In the genomic region with DNA sequence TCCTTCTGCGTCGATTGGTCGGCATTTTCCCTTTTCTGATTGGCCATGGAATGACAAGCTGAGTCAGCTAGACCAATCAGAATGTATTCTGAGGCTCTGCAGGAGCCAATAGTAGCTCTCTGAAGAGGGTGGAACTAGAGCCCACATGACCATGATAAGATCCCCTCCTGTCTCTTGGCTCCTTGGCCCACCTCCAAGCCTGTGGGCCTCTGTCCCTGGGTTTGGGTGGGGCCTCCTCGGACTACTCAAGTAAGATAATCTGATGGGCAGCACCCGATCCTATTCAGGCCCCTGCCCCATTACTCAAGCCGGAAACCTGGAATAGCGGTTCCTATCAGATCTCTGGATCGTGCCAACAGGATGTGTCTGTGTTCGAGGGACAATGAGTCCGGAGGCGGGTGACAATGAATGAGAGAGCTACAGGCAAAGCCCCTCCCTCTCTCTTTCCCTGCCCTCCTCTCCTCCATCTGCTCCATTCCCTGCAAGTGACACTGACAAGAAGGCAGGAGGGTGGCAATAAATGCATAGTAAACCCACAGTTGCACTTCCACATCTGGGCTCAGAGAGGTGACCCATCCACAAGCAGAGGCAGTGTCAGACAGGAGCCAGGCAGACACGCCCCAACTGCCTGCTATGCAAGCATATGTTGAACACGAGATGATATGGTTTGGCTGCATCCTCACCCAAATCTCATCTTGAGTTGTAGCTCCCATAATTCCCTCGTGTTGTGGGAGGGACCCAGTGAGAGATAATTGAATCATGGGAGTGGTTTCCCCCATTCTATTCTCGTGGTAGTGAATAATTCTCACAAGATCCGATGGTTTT, we compare ENCODE assay signal across 15 cellular contexts.
A peak's percentile ranks its signal among the peaks of the same experiment; 100 is the strongest.
DNase-seq lines count a peak whose midpoint lies in the region; ATAC-seq and TF ChIP-seq lines count a peak whose summit lies in the region.
"Had no signal": no experiment of that assay in that cellular context is flagged by ENCODE, and none has a peak within 500 bp of the region (broad histone marks: within the 10 kb centered on the region; RNA-seq: fewer than 3 reads in every experiment).

No MANE protein-coding gene starts in this region.

- no CpG with 5 or more reads among the region's 16 CpGs for WGBS in trophoblast cell (ENCODE audit: extremely low coverage, insufficient coverage, insufficient read length)

- H3K9me3 ChIP-seq in fibroblast of lung (ENCODE audit: control insufficient read depth, insufficient read depth, low read depth, low read length), result no peaks in the 10 kb centered on the region
- H3K9me3 ChIP-seq in lower lobe of right lung, result no peaks in the 10 kb centered on the region
- H3K9me3 ChIP-seq in vagina, result no peaks in the 10 kb centered on the region
- H3K9me3 ChIP-seq in trophoblast cell (ENCODE audit: insufficient read depth, low read depth, low read length), result peaks cover 6% of the 10 kb centered on the region
- H3K9me3 ChIP-seq: colonic mucosa, Peyer's patch had no signal

- no peak overlapping the region for H3K27ac Mint-ChIP-seq in stimulated activated naive B cell treated with anti-CD40 and anti-IgM and Interleukin-4, amounts not matched to agents 10 μg/mL and 1 μg/mL and 100 μg/mL, for 72 hours
- H3K27ac Mint-ChIP-seq: nephron progenitor cell had no signal

- peaks cover 7% of the 10 kb centered on the region for H3K4me1 ChIP-seq in fibroblast of lung (ENCODE audit: control insufficient read depth, extremely low read depth, insufficient read depth, low read length)
- peaks cover 77% of the 10 kb centered on the region for H3K4me1 ChIP-seq in lower lobe of right lung
- H3K4me1 ChIP-seq in vagina, result peaks cover 26% of the 10 kb centered on the region
- no peaks in the 10 kb centered on the region for H3K4me1 ChIP-seq in trophoblast cell (ENCODE audit: control insufficient read depth in 1 of 2, insufficient read depth in 2 of 2, low read length in 2 of 2)
- H3K4me1 ChIP-seq: colonic mucosa had no signal

- H3K14ac ChIP-seq in trophoblast cell (ENCODE audit: low read length), result no peak overlapping the region

- H2BK12ac ChIP-seq in trophoblast cell (ENCODE audit: low read length), result no peak overlapping the region

- no peak overlapping the region for H3K4me3 ChIP-seq in fibroblast of lung (replicated peaks in 1 of 4; ENCODE audit: control extremely low read depth in 1 of 4, insufficient read depth in 1 of 4, low read depth in 3 of 4, low read length in 4 of 4)
- no peak overlapping the region for H3K4me3 ChIP-seq in lower lobe of right lung
- H3K4me3 ChIP-seq in vagina, result no peak overlapping the region
- no peak overlapping the region for H3K4me3 ChIP-seq in trophoblast cell (ENCODE audit: low read depth, low read length)
- H3K4me3 ChIP-seq: colonic mucosa, Peyer's patch had no signal

- no peaks in the 10 kb centered on the region for H3K79me2 ChIP-seq in fibroblast of lung (ENCODE audit: control insufficient read depth, insufficient read depth, low read length)
- no peaks in the 10 kb centered on the region for H3K79me2 ChIP-seq in trophoblast cell (ENCODE audit: control insufficient read depth, insufficient read depth, low read length, poor library complexity)

- no peak overlapping the region for H2BK5ac ChIP-seq in trophoblast cell (ENCODE audit: low read depth, low read length, poor library complexity)

- H3K4me3 Mint-ChIP-seq in stimulated activated naive B cell treated with anti-CD40 and anti-IgM and Interleukin-4, amounts not matched to agents 10 μg/mL and 1 μg/mL and 100 μg/mL, for 72 hours, result no peak overlapping the region
- H3K4me3 Mint-ChIP-seq: nephron progenitor cell had no signal

- H3K79me1 ChIP-seq in trophoblast cell (ENCODE audit: low read length), result no peaks in the 10 kb centered on the region

- H3K36me3 ChIP-seq in fibroblast of lung (ENCODE audit: control insufficient read depth, insufficient read depth, low read length), result peaks cover 30% of the 10 kb centered on the region
- H3K36me3 ChIP-seq in lower lobe of right lung, result peaks cover 100% of the 10 kb centered on the region
- H3K36me3 ChIP-seq in vagina, result peaks cover 0 to 79% of the 10 kb centered on the region in 2 donors
- H3K36me3 ChIP-seq in trophoblast cell (ENCODE audit: control insufficient read depth in 1 of 2, insufficient read depth in 2 of 2, low read length in 2 of 2), result no peaks in the 10 kb centered on the region
- H3K36me3 ChIP-seq: colonic mucosa had no signal

- intact Hi-C loops in lower lobe of right lung (cut with DNase I) (no loop called here), vagina (cut with DNase I) (loop anchor here (5.0 kb wide), 1 partner anchor 101 kb away; no protein-coding TSS in a partner anchor)

- H3K27me3 Mint-ChIP-seq in stimulated activated naive B cell treated with anti-CD40 and anti-IgM and Interleukin-4, amounts not matched to agents 10 μg/mL and 1 μg/mL and 100 μg/mL, for 72 hours, result no peaks in the 10 kb centered on the region

- H2AFZ ChIP-seq in fibroblast of lung (ENCODE audit: low read length), result no peak overlapping the region
- H2AFZ ChIP-seq in trophoblast cell (ENCODE audit: insufficient read depth, low read length, poor library complexity), result no peak overlapping the region

- DNase-seq in NCI-H82 (lab: John Stamatoyannopoulos, UW) (peak; percentile 17), NCI-H82 treated with DMSO at 0.1 percent for 48 hours (lab: John Stamatoyannopoulos, UW; ENCODE audit: unreplicated experiment) (no peak), fibroblast of lung (ENCODE audit: low read depth in 2 of 2) (peak; percentile 34 to 59), lower lobe of right lung (peak; percentile 64), vagina (ENCODE audit: extremely low spot score in 2 of 2) (no peak), trophoblast cell (no peak), 8988T (no peak)
- DNase-seq in stimulated activated naive B cell treated with anti-CD40 and anti-IgM and Interleukin-4, amounts not matched to agents 10 μg/mL and 1 μg/mL and 100 μg/mL, for 72 hours, result no peak
- DNase-seq: ACHN; activated naive CD4-positive, alpha-beta T cell; colonic mucosa; kidney glomerular epithelial cell; NCI-H226; nephron progenitor cell had no signal

- no peak overlapping the region for H3K23ac ChIP-seq in trophoblast cell (ENCODE audit: low read length)

- H3K18ac ChIP-seq in trophoblast cell (ENCODE audit: low read length), result no peak overlapping the region

- H3K9ac ChIP-seq in fibroblast of lung (ENCODE audit: insufficient read depth, low read length), result no peak overlapping the region
- no peak overlapping the region for H3K9ac ChIP-seq in trophoblast cell (ENCODE audit: low read length)

- H3K4ac ChIP-seq in trophoblast cell (ENCODE audit: low read depth, low read length), result no peak overlapping the region

- no peak for TF ChIP-seq POLR2A in vagina (IDR thresholded peaks at IDR 0.05)

- no peak overlapping the region for H4K91ac ChIP-seq in trophoblast cell (ENCODE audit: low read depth, low read length)

- H4K20me1 ChIP-seq in fibroblast of lung (ENCODE audit: control insufficient read depth, extremely low read depth, insufficient read depth, low read length), result no peaks in the 10 kb centered on the region

- no peaks in the 10 kb centered on the region for H3K9me3 Mint-ChIP-seq in stimulated activated naive B cell treated with anti-CD40 and anti-IgM and Interleukin-4, amounts not matched to agents 10 μg/mL and 1 μg/mL and 100 μg/mL, for 72 hours
- H3K9me3 Mint-ChIP-seq: nephron progenitor cell had no signal

- H2AK5ac ChIP-seq in trophoblast cell (ENCODE audit: low read length), result no peak overlapping the region

- H3K4me2 ChIP-seq in fibroblast of lung (ENCODE audit: extremely low read depth, insufficient read depth, low read length) (no peak overlapping the region), trophoblast cell (ENCODE audit: low read length) (no peak overlapping the region)

- no peaks in the 10 kb centered on the region for H3K36me3 Mint-ChIP-seq in stimulated activated naive B cell treated with anti-CD40 and anti-IgM and Interleukin-4, amounts not matched to agents 10 μg/mL and 1 μg/mL and 100 μg/mL, for 72 hours

- H4K12ac ChIP-seq in trophoblast cell (ENCODE audit: low read depth, low read length), result no peak overlapping the region

- H3K27me3 ChIP-seq in fibroblast of lung (ENCODE audit: control insufficient read depth, insufficient read depth, low read length) (no peaks in the 10 kb centered on the region), lower lobe of right lung (ENCODE audit: low read depth) (no peaks in the 10 kb centered on the region), vagina (no peaks in the 10 kb centered on the region), trophoblast cell (ENCODE audit: insufficient read depth, low read length) (no peaks in the 10 kb centered on the region)
- H3K27me3 ChIP-seq: colonic mucosa, Peyer's patch had no signal

- H3K27ac ChIP-seq in fibroblast of lung (ENCODE audit: insufficient read depth, low read length) (no peak overlapping the region), lower lobe of right lung (peak overlapping the region; percentile 64), vagina (peak overlapping the region; percentile 30), trophoblast cell (ENCODE audit: low read depth, low read length) (no peak overlapping the region)
- H3K27ac ChIP-seq: colonic mucosa had no signal

- ATAC-seq in lower lobe of right lung, result peak; percentile 45 to 55
- no peak for ATAC-seq in stimulated activated naive B cell treated with anti-CD40 and anti-IgM and Interleukin-4, amounts not matched to agents 10 μg/mL and 1 μg/mL and 100 μg/mL, for 72 hours (replicated peaks)

- TF ChIP-seq CTCF in fibroblast of lung (conservative IDR thresholded peaks at IDR 0.05 in 1 of 2, IDR thresholded peaks at IDR 0.05 in 1 of 2; ENCODE audit: low read depth in 1 of 2, low read length in 2 of 2), result no peak
- TF ChIP-seq CTCF in lower lobe of right lung (IDR thresholded peaks at IDR 0.05), result no peak
- no peak for TF ChIP-seq CTCF in vagina (IDR thresholded peaks at IDR 0.05)

- no peak overlapping the region for H2BK120ac ChIP-seq in trophoblast cell (ENCODE audit: insufficient read depth, low read length, poor library complexity)

- H4K8ac ChIP-seq in trophoblast cell (ENCODE audit: low read depth, low read length), result no peak overlapping the region

- H3K4me1 Mint-ChIP-seq in stimulated activated naive B cell treated with anti-CD40 and anti-IgM and Interleukin-4, amounts not matched to agents 10 μg/mL and 1 μg/mL and 100 μg/mL, for 72 hours, result peaks cover 13 to 23% of the 10 kb centered on the region in 2 donors

Comparison
In these comparisons a context has a peak if more than half of its experiments do, and no peak if none do; other contexts are left out.
1. DNase-seq: peak in NCI-H82 (single experiment), fibroblast of lung (2 of 2) and lower lobe of right lung (single experiment); none in NCI-H82 treated with DMSO at 0.1 percent for 48 hours (single experiment), vagina (0 of 2), trophoblast cell (0 of 2), 8988T (single experiment) and stimulated activated naive B cell treated with anti-CD40 and anti-IgM and Interleukin-4, amounts not matched to agents 10 μg/mL and 1 μg/mL and 100 μg/mL, for 72 hours (single experiment).
2. H3K27ac ChIP-seq: peak in lower lobe of right lung (single experiment) and vagina (single experiment); none in fibroblast of lung (single experiment) and trophoblast cell (single experiment).
3. ATAC-seq: peak in lower lobe of right lung (2 of 2); none in stimulated activated naive B cell treated with anti-CD40 and anti-IgM and Interleukin-4, amounts not matched to agents 10 μg/mL and 1 μg/mL and 100 μg/mL, for 72 hours (0 of 2).